In the genomic region with DNA sequence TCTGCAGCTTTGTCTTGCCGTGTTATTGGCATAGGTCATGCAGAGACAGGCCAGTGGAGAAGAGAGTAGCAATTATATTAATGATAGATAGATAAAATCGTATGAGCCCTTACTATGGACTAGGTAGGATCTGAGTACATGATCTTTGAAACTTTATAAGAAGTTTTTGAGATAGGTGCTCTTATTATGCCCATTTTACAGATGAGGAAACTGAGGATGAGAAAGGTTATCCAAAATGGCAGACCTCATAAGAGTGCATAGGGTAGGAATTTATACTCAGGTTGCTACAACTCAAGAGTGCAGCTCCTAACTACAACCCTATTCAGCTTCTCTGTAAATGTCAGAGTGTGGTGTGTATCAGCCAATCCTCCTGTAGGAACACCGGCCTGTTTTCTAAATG, we compare ENCODE assay signal across 2 cellular contexts.
A peak's percentile ranks its signal among the peaks of the same experiment; 100 is the strongest.
TF ChIP-seq lines count a peak whose summit lies in the region.

No MANE protein-coding gene starts in this region.

TF ChIP-seq in K562, 482 proteins besides CTCF, POLR2A, EP300 and RAD21:
- TF ChIP-seq SREBF2 (CRISPR knock-in tag; IDR thresholded peaks at IDR 0.05) (no peak), BCOR (IDR thresholded peaks at IDR 0.05) (peak; percentile 42), ZZZ3 (IDR thresholded peaks at IDR 0.05) (no peak), FOXK1 (CRISPR knock-in tag; IDR thresholded peaks at IDR 0.05; ENCODE audit: borderline replicate concordance) (no peak), ESRRA (IDR thresholded peaks at IDR 0.05; ENCODE audit: borderline replicate concordance, low read depth) (peak; percentile 35; the same call in 1 of the 2 replicates), RBM25 (IDR thresholded peaks at IDR 0.05; ENCODE audit: low read depth, low read length, severe bottlenecking) (peak; percentile 86)
TF ChIP-seq in K562: peak in this region for 3.

TF ChIP-seq in neural cell, 6 proteins besides CTCF, POLR2A, EP300 and RAD21:
- TF ChIP-seq EZH2 (IDR thresholded peaks at IDR 0.05; ENCODE audit: borderline replicate concordance, insufficient read depth, low read length, poor library complexity, severe bottlenecking) = no peak
- TF ChIP-seq MXI1 (conservative IDR thresholded peaks at IDR 0.05; ENCODE audit: poor library complexity, severe bottlenecking) = no peak
- TF ChIP-seq, protein P1, sequence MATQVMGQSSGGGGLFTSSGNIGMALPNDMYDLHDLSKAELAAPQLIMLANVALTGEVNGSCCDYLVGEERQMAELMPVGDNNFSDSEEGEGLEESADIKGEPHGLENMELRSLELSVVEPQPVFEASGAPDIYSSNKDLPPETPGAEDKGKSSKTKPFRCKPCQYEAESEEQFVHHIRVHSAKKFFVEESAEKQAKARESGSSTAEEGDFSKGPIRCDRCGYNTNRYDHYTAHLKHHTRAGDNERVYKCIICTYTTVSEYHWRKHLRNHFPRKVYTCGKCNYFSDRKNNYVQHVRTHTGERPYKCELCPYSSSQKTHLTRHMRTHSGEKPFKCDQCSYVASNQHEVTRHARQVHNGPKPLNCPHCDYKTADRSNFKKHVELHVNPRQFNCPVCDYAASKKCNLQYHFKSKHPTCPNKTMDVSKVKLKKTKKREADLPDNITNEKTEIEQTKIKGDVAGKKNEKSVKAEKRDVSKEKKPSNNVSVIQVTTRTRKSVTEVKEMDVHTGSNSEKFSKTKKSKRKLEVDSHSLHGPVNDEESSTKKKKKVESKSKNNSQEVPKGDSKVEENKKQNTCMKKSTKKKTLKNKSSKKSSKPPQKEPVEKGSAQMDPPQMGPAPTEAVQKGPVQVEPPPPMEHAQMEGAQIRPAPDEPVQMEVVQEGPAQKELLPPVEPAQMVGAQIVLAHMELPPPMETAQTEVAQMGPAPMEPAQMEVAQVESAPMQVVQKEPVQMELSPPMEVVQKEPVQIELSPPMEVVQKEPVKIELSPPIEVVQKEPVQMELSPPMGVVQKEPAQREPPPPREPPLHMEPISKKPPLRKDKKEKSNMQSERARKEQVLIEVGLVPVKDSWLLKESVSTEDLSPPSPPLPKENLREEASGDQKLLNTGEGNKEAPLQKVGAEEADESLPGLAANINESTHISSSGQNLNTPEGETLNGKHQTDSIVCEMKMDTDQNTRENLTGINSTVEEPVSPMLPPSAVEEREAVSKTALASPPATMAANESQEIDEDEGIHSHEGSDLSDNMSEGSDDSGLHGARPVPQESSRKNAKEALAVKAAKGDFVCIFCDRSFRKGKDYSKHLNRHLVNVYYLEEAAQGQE (IDR thresholded peaks at IDR 0.05; ENCODE audit: borderline replicate concordance) = no peak
- TF ChIP-seq SMC3 (conservative IDR thresholded peaks at IDR 0.05; ENCODE audit: poor library complexity) = no peak
- no peak for TF ChIP-seq POLR2AphosphoS5 (IDR thresholded peaks at IDR 0.05)
- no peak for TF ChIP-seq TAF1 (IDR thresholded peaks at IDR 0.05; ENCODE audit: low read depth)
